ENCODE assay signal across 15 cellular contexts in the genomic region with DNA sequence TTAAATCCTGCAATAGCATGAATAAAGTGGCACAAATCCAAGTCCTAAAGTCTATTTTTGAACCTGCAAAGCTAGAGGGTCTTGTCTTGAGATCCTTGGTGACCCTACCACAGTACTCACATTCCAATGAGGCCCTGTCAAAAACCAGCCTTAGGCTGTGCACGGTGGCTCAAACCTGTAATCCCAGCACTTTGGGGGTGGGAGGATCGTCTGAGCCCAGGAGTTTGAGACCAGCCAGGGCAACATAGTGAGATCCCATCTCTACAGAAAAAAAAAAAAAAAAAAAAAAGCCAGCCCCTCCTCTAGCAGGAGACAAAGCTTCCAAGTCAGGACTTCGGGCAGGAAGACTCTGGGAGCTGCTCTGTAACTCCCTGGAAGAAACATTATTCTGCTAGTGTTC. TPM values are rescaled to one million over a fixed set of nuclear protein-coding genes. Genes with fewer than 3 reads are reported as not detected.
DNase-seq lines count a peak whose midpoint lies in the region; ATAC-seq and TF ChIP-seq lines count a peak whose summit lies in the region.
"Had no signal": no experiment of that assay in that cellular context is flagged by ENCODE, and none has a peak within 500 bp of the region (broad histone marks: within the 10 kb centered on the region; RNA-seq: fewer than 3 reads in every experiment).

No MANE protein-coding gene starts in this region.

- no peak for ATAC-seq in activated CD4-positive, alpha-beta T cell treated with anti-CD3 and anti-CD28 coated beads for 36 hours
- ATAC-seq in psoas muscle (no peak), HG03378 (IDR thresholded peaks at IDR 0.05; ENCODE audit: unreplicated experiment) (no peak)
- ATAC-seq: lower lobe of right lung, pancreas had no signal

- DNase-seq in activated CD4-positive, alpha-beta T cell treated with anti-CD3 and anti-CD28 coated beads for 36 hours: no peak
- DNase-seq in activated CD4-positive, alpha-beta T cell treated with anti-CD3 and anti-CD28 coated beads, Interleukin-2, amount 50 U/mL, for 1 hour: no peak
- DNase-seq in dorsolateral prefrontal cortex (no peak), psoas muscle (no peak), DMS114 treated with DMSO at 0.1 percent for 48 hours (lab: John Stamatoyannopoulos, UW; ENCODE audit: unreplicated experiment) (no peak), NCI-H2029 treated with DMSO at 0.1 percent for 48 hours (lab: John Stamatoyannopoulos, UW) (no peak)
- DNase-seq: lower lobe of right lung, NCI-H146, NCI-H774, pancreas, T-helper 2 cell had no signal

- no peaks in the 10 kb centered on the region for H3K36me3 ChIP-seq in HEK293 (ENCODE audit: control insufficient read depth in 2 of 2, insufficient read depth in 1 of 2, low read length in 2 of 2)
- H3K36me3 ChIP-seq in psoas muscle (ENCODE audit: insufficient read depth in 1 of 2, low read depth in 1 of 2): no peaks in the 10 kb centered on the region
- H3K36me3 ChIP-seq: lower lobe of right lung, pancreas, SJSA1 had no signal

- intact Hi-C loops in activated CD4-positive, alpha-beta T cell treated with anti-CD3 and anti-CD28 coated beads for 36 hours (cut with DNase I, micrococcal nuclease): no loop called here
- intact Hi-C loops in dorsolateral prefrontal cortex (cut with DNase I) (no loop called here), psoas muscle (cut with DNase I) (no loop called here)

- H3K4me1 Mint-ChIP-seq in activated CD4-positive, alpha-beta T cell treated with anti-CD3 and anti-CD28 coated beads for 36 hours: peaks cover 47% of the 10 kb centered on the region

- POLR2A ChIA-PET in activated CD4-positive, alpha-beta T cell treated with anti-CD3 and anti-CD28 coated beads for 36 hours (lab: Charles Lee): interaction anchor here (1.0 kb wide), 1 partner anchor 24 kb away, joined by 3 read pairs; no protein-coding TSS in a partner anchor
- POLR2A ChIA-PET in HEK293 (lab: Yijun Ruan, JAX): interaction anchor here (0.6 kb wide), 1 partner anchor 14 kb away, joined by 4 read pairs; no protein-coding TSS in a partner anchor

- H3K27me3 ChIP-seq in dorsolateral prefrontal cortex (no peaks in the 10 kb centered on the region), psoas muscle (ENCODE audit: insufficient read depth in 3 of 3, low read length in 2 of 3) (no peaks in the 10 kb centered on the region)
- H3K27me3 ChIP-seq: pancreas, SJSA1 had no signal

- peak overlapping the region; percentile 76 for H3K27ac Mint-ChIP-seq in activated CD4-positive, alpha-beta T cell treated with anti-CD3 and anti-CD28 coated beads for 36 hours

- H3K4me3 Mint-ChIP-seq in activated CD4-positive, alpha-beta T cell treated with anti-CD3 and anti-CD28 coated beads for 36 hours: no peak overlapping the region

- no peaks in the 10 kb centered on the region for H3K9me3 ChIP-seq in HEK293 (ENCODE audit: control insufficient read depth, insufficient read depth, low read depth, low read length)
- H3K9me3 ChIP-seq in psoas muscle: no peaks in the 10 kb centered on the region
- H3K9me3 ChIP-seq: lower lobe of right lung, pancreas, SJSA1 had no signal

- H3K9me3 Mint-ChIP-seq in activated CD4-positive, alpha-beta T cell treated with anti-CD3 and anti-CD28 coated beads for 36 hours (ENCODE audit: low read depth): no peaks in the 10 kb centered on the region

- H3K4me3 ChIP-seq in HEK293 (ENCODE audit: low read depth, low read length): no peak overlapping the region
- no peak overlapping the region for H3K4me3 ChIP-seq in dorsolateral prefrontal cortex
- H3K4me3 ChIP-seq in psoas muscle: no peak overlapping the region
- H3K4me3 ChIP-seq: lower lobe of right lung, pancreas, SJSA1 had no signal

- no peak for TF ChIP-seq CTCF in HEK293 (tag by site-specific recombination; IDR thresholded peaks at IDR 0.05)
- TF ChIP-seq CTCF in dorsolateral prefrontal cortex (IDR thresholded peaks at IDR 0.05 in 54 of 56, conservative IDR thresholded peaks at IDR 0.05 in 2 of 56; ENCODE audit: low read depth in 1 of 56, partially characterized antibody in 56 of 56): no peak
- no peak for TF ChIP-seq CTCF in psoas muscle (IDR thresholded peaks at IDR 0.05)

- H3K27me3 Mint-ChIP-seq in activated CD4-positive, alpha-beta T cell treated with anti-CD3 and anti-CD28 coated beads for 36 hours: no peaks in the 10 kb centered on the region

- WGBS in psoas muscle, 3 donors: 56 to 71% (median 62%) methylated on average over 3 of the region's 3 CpGs

- no peak overlapping the region for H3K27ac ChIP-seq in HEK293 (ENCODE audit: extremely low read depth, low read depth, low read length)
- H3K27ac ChIP-seq in dorsolateral prefrontal cortex: peak overlapping the region in 52 of 59 donors; percentile 38 to 93 (median 77)
- H3K27ac ChIP-seq in psoas muscle: peak overlapping the region; percentile 42
- H3K27ac ChIP-seq: 22Rv1, lower lobe of right lung, pancreas, SJSA1 had no signal

- H3K4me1 ChIP-seq in HEK293 (ENCODE audit: control insufficient read depth, insufficient read depth, low read length) (peaks cover 14% of the 10 kb centered on the region), psoas muscle (peaks cover 62% of the 10 kb centered on the region)
- H3K4me1 ChIP-seq: SJSA1 had no signal

- peaks cover 8% of the 10 kb centered on the region for H3K36me3 Mint-ChIP-seq in activated CD4-positive, alpha-beta T cell treated with anti-CD3 and anti-CD28 coated beads for 36 hours (ENCODE audit: low read depth)

- CTCF ChIA-PET in activated CD4-positive, alpha-beta T cell treated with anti-CD3 and anti-CD28 coated beads for 36 hours (lab: Charles Lee): interaction anchor here (0.9 to 2.0 kb wide), 5 partner anchors 14 to 517 kb away, joined by 3 to 12 read pairs (median 3); no protein-coding TSS in a partner anchor
- CTCF ChIA-PET in HEK293 (lab: Yijun Ruan, JAX): no interaction called here

TF ChIP-seq in HEK293, 187 proteins besides CTCF, POLR2A, EP300 and RAD21:
- TF ChIP-seq ZNF560 (tag by site-specific recombination; IDR thresholded peaks at IDR 0.05; ENCODE audit: borderline replicate concordance): no peak
- no peak for TF ChIP-seq ZNF791 (tag by site-specific recombination; IDR thresholded peaks at IDR 0.05)
- 0 out of 2 replicates have a peak, but pooled peaks have one; percentile 43 for TF ChIP-seq ZNF121 (tag by site-specific recombination; IDR thresholded peaks at IDR 0.05)
- TF ChIP-seq, protein P1, sequence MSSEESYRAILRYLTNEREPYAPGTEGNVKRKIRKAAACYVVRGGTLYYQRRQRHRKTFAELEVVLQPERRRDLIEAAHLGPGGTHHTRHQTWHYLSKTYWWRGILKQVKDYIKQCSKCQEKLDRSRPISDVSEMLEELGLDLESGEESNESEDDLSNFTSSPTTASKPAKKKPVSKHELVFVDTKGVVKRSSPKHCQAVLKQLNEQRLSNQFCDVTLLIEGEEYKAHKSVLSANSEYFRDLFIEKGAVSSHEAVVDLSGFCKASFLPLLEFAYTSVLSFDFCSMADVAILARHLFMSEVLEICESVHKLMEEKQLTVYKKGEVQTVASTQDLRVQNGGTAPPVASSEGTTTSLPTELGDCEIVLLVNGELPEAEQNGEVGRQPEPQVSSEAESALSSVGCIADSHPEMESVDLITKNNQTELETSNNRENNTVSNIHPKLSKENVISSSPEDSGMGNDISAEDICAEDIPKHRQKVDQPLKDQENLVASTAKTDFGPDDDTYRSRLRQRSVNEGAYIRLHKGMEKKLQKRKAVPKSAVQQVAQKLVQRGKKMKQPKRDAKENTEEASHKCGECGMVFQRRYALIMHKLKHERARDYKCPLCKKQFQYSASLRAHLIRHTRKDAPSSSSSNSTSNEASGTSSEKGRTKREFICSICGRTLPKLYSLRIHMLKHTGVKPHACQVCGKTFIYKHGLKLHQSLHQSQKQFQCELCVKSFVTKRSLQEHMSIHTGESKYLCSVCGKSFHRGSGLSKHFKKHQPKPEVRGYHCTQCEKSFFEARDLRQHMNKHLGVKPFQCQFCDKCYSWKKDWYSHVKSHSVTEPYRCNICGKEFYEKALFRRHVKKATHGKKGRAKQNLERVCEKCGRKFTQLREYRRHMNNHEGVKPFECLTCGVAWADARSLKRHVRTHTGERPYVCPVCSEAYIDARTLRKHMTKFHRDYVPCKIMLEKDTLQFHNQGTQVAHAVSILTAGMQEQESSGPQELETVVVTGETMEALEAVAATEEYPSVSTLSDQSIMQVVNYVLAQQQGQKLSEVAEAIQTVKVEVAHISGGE (tag by site-specific recombination; conservative IDR thresholded peaks at IDR 0.05; ENCODE audit: low read depth): no peak
- no peak for TF ChIP-seq SP3 (tag by site-specific recombination; IDR thresholded peaks at IDR 0.05)

RNA-seq across cellular contexts. Expression of a gene that starts 16.3 kb away (rescaled TPM):
- 100 to 1,000 TPM; 109 to 130 TPM for total RNA-seq in activated CD4-positive, alpha-beta T cell treated with anti-CD3 and anti-CD28 coated beads for 36 hours
- total RNA-seq in dorsolateral prefrontal cortex (100 to 1,000 TPM in 67 of 120 experiments, 10 to 100 TPM in 53; 70.0 to 339 (median 108) TPM), psoas muscle (10 to 100 TPM; 25.6 to 40.4 (median 34.0) TPM)
- 10 to 100 TPM; 18.7 to 38.0 (median 23.9) TPM for polyA plus RNA-seq in psoas muscle
